In the genomic region with DNA sequence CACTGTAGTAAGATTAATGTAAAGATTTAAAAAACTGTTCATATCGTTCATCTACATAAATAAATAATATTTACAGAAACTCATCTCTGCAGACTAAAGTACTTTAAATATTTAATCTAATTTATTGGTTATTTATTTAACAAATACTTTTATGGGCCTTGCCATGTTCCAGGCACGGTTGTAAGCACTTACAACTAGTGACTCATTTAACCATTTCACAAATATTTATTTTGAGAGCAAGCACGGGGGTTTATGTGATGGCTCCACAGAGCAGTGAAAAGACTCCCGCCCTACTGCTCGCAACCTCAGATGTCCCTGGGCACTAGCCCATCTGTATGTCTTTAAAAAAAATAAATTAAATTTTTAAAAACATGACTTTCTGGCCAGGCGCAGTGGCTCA, we compare ENCODE assay signal across 1 cellular context.
TF ChIP-seq lines count a peak whose summit lies in the region.

No MANE protein-coding gene starts in this region.

TF ChIP-seq in IMR-90, 13 proteins besides CTCF, POLR2A, EP300 and RAD21 (continued from another document):
- TF ChIP-seq USF2 (IDR thresholded peaks at IDR 0.05; ENCODE audit: low read depth, low read length) = no peak
- TF ChIP-seq FOS (IDR thresholded peaks at IDR 0.05; ENCODE audit: low read depth, low read length) = no peak
- no peak for TF ChIP-seq BHLHE40 (IDR thresholded peaks at IDR 0.05; ENCODE audit: low read depth, low read length)
- TF ChIP-seq CHD1 (IDR thresholded peaks at IDR 0.05; ENCODE audit: low read depth, low read length) = no peak
- no peak for TF ChIP-seq NFE2L2 (IDR thresholded peaks at IDR 0.05; ENCODE audit: low read depth, low read length)
- TF ChIP-seq RFX5 (IDR thresholded peaks at IDR 0.05; ENCODE audit: low read depth, low read length) = no peak
- no peak for TF ChIP-seq RCOR1 (IDR thresholded peaks at IDR 0.05; ENCODE audit: insufficient replicate concordance, low read length)
- TF ChIP-seq MAFK (IDR thresholded peaks at IDR 0.05; ENCODE audit: low read depth, low read length) = no peak
